13 cellular contexts compared by ENCODE assay signal in genomic region chr3:189901481-189901880, GRCh38.
DNase-seq lines count a peak whose midpoint lies in the region; ATAC-seq and TF ChIP-seq lines count a peak whose summit lies in the region.
"Had no signal": no experiment of that assay in that cellular context is flagged by ENCODE, and none has a peak within 500 bp of the region (broad histone marks: within the 10 kb centered on the region; RNA-seq: fewer than 3 reads in every experiment).

No MANE protein-coding gene starts in this region.

- H3K79me2 ChIP-seq in GM23338 (replicated peaks; ENCODE audit: insufficient read depth): no peaks in the 10 kb centered on the region

- CTCF ChIA-PET in RWPE1 (lab: Yijun Ruan, JAX): no interaction called here

- peaks cover 11% of the 10 kb centered on the region for H3K4me1 Mint-ChIP-seq in GM23338
- H3K4me1 Mint-ChIP-seq: CD4-positive, CD25-positive, alpha-beta regulatory T cell; CD8-positive, alpha-beta memory T cell had no signal

- no peaks in the 10 kb centered on the region for H3K9me3 ChIP-seq in esophagus squamous epithelium
- no peaks in the 10 kb centered on the region for H3K9me3 ChIP-seq in stomach
- H3K9me3 ChIP-seq: BE2C, HAP-1 had no signal

- H3K27me3 Mint-ChIP-seq in GM23338 (ENCODE audit: insufficient read depth, low read depth, poor library complexity): no peaks in the 10 kb centered on the region
- H3K27me3 Mint-ChIP-seq: CD4-positive, CD25-positive, alpha-beta regulatory T cell had no signal

- H3K4me3 Mint-ChIP-seq in GM23338: no peak overlapping the region
- H3K4me3 Mint-ChIP-seq: CD4-positive, CD25-positive, alpha-beta regulatory T cell; CD8-positive, alpha-beta memory T cell had no signal

- TF ChIP-seq EP300 in stomach (IDR thresholded peaks at IDR 0.05): no peak

- POLR2A ChIA-PET in RWPE1 (lab: Yijun Ruan, JAX; ENCODE audit: low non-redundant PET): no interaction called here

- no peak overlapping the region for H2AFZ ChIP-seq in GM23338

- no peaks in the 10 kb centered on the region for H3F3A ChIP-seq in GM23338 (replicated peaks; ENCODE audit: low read depth)

- H3K27ac Mint-ChIP-seq in GM23338: 0 out of 2 replicates have a peak overlapping the region, but pooled peaks have one; percentile 38
- H3K27ac Mint-ChIP-seq: CD4-positive, CD25-positive, alpha-beta regulatory T cell; CD8-positive, alpha-beta memory T cell had no signal

- no peak overlapping the region for H3K4me2 ChIP-seq in GM23338

- H3K9me2 ChIP-seq in GM23338 (ENCODE audit: insufficient read depth): peaks cover 10% of the 10 kb centered on the region; the same call in 1 of the 2 replicates

- no peak for ATAC-seq in GM23338
- no peak for ATAC-seq in HG03378 (IDR thresholded peaks at IDR 0.05; ENCODE audit: unreplicated experiment)

- H4K20me1 ChIP-seq in GM23338 (replicated peaks; ENCODE audit: insufficient read depth): no peaks in the 10 kb centered on the region

- H3K27me3 ChIP-seq in GM23338 (ENCODE audit: insufficient read depth) (no peaks in the 10 kb centered on the region), esophagus squamous epithelium (no peaks in the 10 kb centered on the region), stomach (no peaks in the 10 kb centered on the region)
- H3K27me3 ChIP-seq: BE2C had no signal

- no peak for DNase-seq in GM23338 (ENCODE audit: low spot score)
- DNase-seq in RWPE1 (ENCODE audit: low spot score): no peak
- DNase-seq in esophagus squamous epithelium (lab: John Stamatoyannopoulos, UW): no peak
- no peak for DNase-seq in stomach
- DNase-seq in foreskin fibroblast: no peak
- DNase-seq: ACHN; BE2C; C1 segment of cervical spinal cord; CD4-positive, CD25-positive, alpha-beta regulatory T cell; CD8-positive, alpha-beta memory T cell; COR-L47 had no signal

- H3K4me3 ChIP-seq in GM23338 (no peak overlapping the region), esophagus squamous epithelium (no peak overlapping the region), stomach (no peak overlapping the region), foreskin fibroblast (ENCODE audit: low read depth in 1 of 2, low read length in 2 of 2) (no peak overlapping the region)
- H3K4me3 ChIP-seq: HAP-1 had no signal

- no peak for TF ChIP-seq CTCF in GM23338 (conservative IDR thresholded peaks at IDR 0.05; ENCODE audit: low read depth in 2 of 2)
- TF ChIP-seq CTCF in RWPE1 (conservative IDR thresholded peaks at IDR 0.05; ENCODE audit: low read depth): no peak
- TF ChIP-seq CTCF in esophagus squamous epithelium (IDR thresholded peaks at IDR 0.05): no peak
- no peak for TF ChIP-seq CTCF in stomach (IDR thresholded peaks at IDR 0.05)
- TF ChIP-seq CTCF in foreskin fibroblast (IDR thresholded peaks at IDR 0.05; ENCODE audit: low read depth, low read length): no peak

- intact Hi-C loops in esophagus squamous epithelium (cut with DNase I) (no loop called here), stomach (cut with DNase I; ENCODE audit: low total_unique reads) (no loop called here)

- H3K27ac ChIP-seq in GM23338 (ENCODE audit: low read depth): no peak overlapping the region
- H3K27ac ChIP-seq in RWPE1: peak overlapping the region; percentile 94
- peak overlapping the region; percentile 71 to 88 (median 82) for H3K27ac ChIP-seq in esophagus squamous epithelium
- H3K27ac ChIP-seq in stomach: no peak overlapping the region

- H3K36me3 ChIP-seq in GM23338 (ENCODE audit: insufficient read depth) (no peaks in the 10 kb centered on the region), esophagus squamous epithelium (peaks cover 0 to 11% (median 0%) of the 10 kb centered on the region in 3 donors), stomach (no peaks in the 10 kb centered on the region)
- H3K36me3 ChIP-seq: BE2C, HAP-1 had no signal

- H3K36me3 Mint-ChIP-seq in GM23338 (ENCODE audit: low read depth): no peaks in the 10 kb centered on the region
- H3K36me3 Mint-ChIP-seq: CD4-positive, CD25-positive, alpha-beta regulatory T cell; CD8-positive, alpha-beta memory T cell had no signal

- TF ChIP-seq POLR2A in esophagus squamous epithelium (IDR thresholded peaks at IDR 0.05) (no peak), stomach (IDR thresholded peaks at IDR 0.05) (no peak)

- no peaks in the 10 kb centered on the region for H3K9me3 Mint-ChIP-seq in GM23338
- H3K9me3 Mint-ChIP-seq: CD4-positive, CD25-positive, alpha-beta regulatory T cell; CD8-positive, alpha-beta memory T cell had no signal

- peaks cover 13% of the 10 kb centered on the region for H3K4me1 ChIP-seq in GM23338 (ENCODE audit: insufficient read depth)
- peaks cover 3 to 45% (median 4%) of the 10 kb centered on the region in 3 donors for H3K4me1 ChIP-seq in esophagus squamous epithelium
- H3K4me1 ChIP-seq in stomach: no peaks in the 10 kb centered on the region
- H3K4me1 ChIP-seq: BE2C, HAP-1 had no signal

- WGBS in esophagus squamous epithelium, 2 donors: 30 to 47% methylated on average over 6 of the region's 6 CpGs
- WGBS in stomach, 5 donors: 87 to 91% (median 87%) methylated on average over 6 of the region's 6 CpGs

TF ChIP-seq in GM23338, 12 proteins besides CTCF, POLR2A, EP300 and RAD21 (continues in another document):
- TF ChIP-seq POLR2AphosphoS5 (IDR thresholded peaks at IDR 0.05; ENCODE audit: low read depth): no peak
- no peak for TF ChIP-seq ETS1 (IDR thresholded peaks at IDR 0.05)
- TF ChIP-seq REST (IDR thresholded peaks at IDR 0.05; ENCODE audit: unreplicated experiment): no peak
- TF ChIP-seq NANOG (IDR thresholded peaks at IDR 0.05; ENCODE audit: borderline replicate concordance): no peak
- TF ChIP-seq ZNF114 (CRISPR knock-in tag; IDR thresholded peaks at IDR 0.05): no peak
- TF ChIP-seq EZH2phosphoT487 (IDR thresholded peaks at IDR 0.05; ENCODE audit: unreplicated experiment): no peak
- TF ChIP-seq EZH2 (IDR thresholded peaks at IDR 0.05; ENCODE audit: low read depth, unreplicated experiment): no peak
- TF ChIP-seq ZNF331 (CRISPR knock-in tag; IDR thresholded peaks at IDR 0.05; ENCODE audit: low read depth): no peak
- TF ChIP-seq STAT1 (IDR thresholded peaks at IDR 0.05; ENCODE audit: unreplicated experiment): no peak

Comparison
In these comparisons a context has a peak if more than half of its experiments do, and no peak if none do; other contexts are left out.
1. H3K27ac ChIP-seq: peak in RWPE1 (single experiment) and esophagus squamous epithelium (4 of 4); none in GM23338 (single experiment) and stomach (0 of 5).